Comparison of ENCODE assay signal across 8 cellular contexts in the genomic region with DNA sequence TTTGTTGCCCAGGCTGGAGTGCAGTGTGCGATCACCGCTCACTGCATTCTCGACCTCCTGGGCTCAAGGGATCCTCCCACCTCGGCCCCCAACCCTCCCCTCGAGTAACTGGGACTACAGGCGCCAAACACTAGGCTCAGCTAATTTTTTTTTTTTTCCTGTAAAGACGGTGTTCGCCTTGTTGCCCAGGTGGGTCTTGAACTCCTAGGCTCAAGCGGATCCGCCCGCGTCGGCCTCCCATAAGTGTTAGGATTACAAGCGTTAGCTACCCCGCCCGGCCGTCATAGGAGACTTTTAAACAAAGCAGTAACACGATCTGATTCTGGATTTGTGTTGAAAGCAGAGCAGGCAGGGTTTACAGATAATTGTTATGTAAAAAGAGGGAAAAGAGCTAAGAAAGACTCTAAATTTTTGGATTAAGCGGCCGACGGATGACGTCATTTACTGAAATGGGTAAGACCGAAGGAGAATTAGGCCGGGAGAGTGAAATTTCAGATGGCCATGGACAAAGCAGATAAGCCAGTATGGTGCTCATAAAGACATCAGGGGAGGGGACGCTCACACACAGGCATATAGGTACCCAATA. TPM values are rescaled to one million over a fixed set of nuclear protein-coding genes. Genes with fewer than 3 reads are reported as not detected.
DNase-seq lines count a peak whose midpoint lies in the region; ATAC-seq and TF ChIP-seq lines count a peak whose summit lies in the region.

No MANE protein-coding gene starts in this region.

- no peaks in the 10 kb centered on the region for H3K27me3 ChIP-seq in foreskin keratinocyte

- no peak for TF ChIP-seq CTCF in foreskin keratinocyte (conservative IDR thresholded peaks at IDR 0.05)

- intact Hi-C loops in Right ventricle myocardium inferior (cut with DNase I) (loop anchor here (2.0 to 10.0 kb wide), 4 partner anchors 34 to 775 kb away; partner anchors contain the start of genes ANP32B and TRMO), cardiac septum (cut with DNase I) (no loop called here)
- intact Hi-C loops in activated T-helper 1 cell treated with anti-CD3 and anti-CD28 coated beads, Interleukin-12 subunit alpha, Interleukin-12 subunit beta, Interleukin-2, Interleukin-4 antibody, amounts not matched to agents 30 ng/mL and 10 ng/mL and 1 ng/mL, durations not matched to agents 14 hours and 24 hours and 36 hours (cut with micrococcal nuclease): loop anchor here (1.0 to 10.0 kb wide), 5 partner anchors 221 to 1214 kb away; partner anchors contain the start of genes ZNF367 and ZNF510

- peaks cover 41% of the 10 kb centered on the region for H3K4me1 Mint-ChIP-seq in activated T-helper 1 cell treated with anti-CD3 and anti-CD28 coated beads, Interleukin-12 subunit alpha, Interleukin-12 subunit beta, Interleukin-2, Interleukin-4 antibody, amounts not matched to agents 30 ng/mL and 10 ng/mL and 1 ng/mL, durations not matched to agents 14 hours and 24 hours and 36 hours (ENCODE audit: low read depth)

- peaks cover 11% of the 10 kb centered on the region for H3K4me1 ChIP-seq in foreskin keratinocyte

- peak overlapping the region; percentile 94 for H3K4me3 Mint-ChIP-seq in activated T-helper 1 cell treated with anti-CD3 and anti-CD28 coated beads, Interleukin-12 subunit alpha, Interleukin-12 subunit beta, Interleukin-2, Interleukin-4 antibody, amounts not matched to agents 30 ng/mL and 10 ng/mL and 1 ng/mL, durations not matched to agents 14 hours and 24 hours and 36 hours

- peak overlapping the region; percentile 93 for H3K27ac ChIP-seq in foreskin keratinocyte

- peaks cover 16% of the 10 kb centered on the region for H3K36me3 Mint-ChIP-seq in activated T-helper 1 cell treated with anti-CD3 and anti-CD28 coated beads, Interleukin-12 subunit alpha, Interleukin-12 subunit beta, Interleukin-2, Interleukin-4 antibody, amounts not matched to agents 30 ng/mL and 10 ng/mL and 1 ng/mL, durations not matched to agents 14 hours and 24 hours and 36 hours (ENCODE audit: low read depth)

- peak; percentile 84 for DNase-seq in Right ventricle myocardium inferior (ENCODE audit: missing footprints)
- DNase-seq in cardiac septum (ENCODE audit: low spot score): no peak
- DNase-seq in NCI-H446 treated with DMSO at 0.1 percent for 48 hours (lab: John Stamatoyannopoulos, UW): peak; percentile 55
- peak; percentile 2 for DNase-seq in activated T-helper 1 cell treated with anti-CD3 and anti-CD28 coated beads, Interleukin-12 subunit alpha, Interleukin-12 subunit beta, Interleukin-2, Interleukin-4 antibody, amounts not matched to agents 30 ng/mL and 10 ng/mL and 1 ng/mL, durations not matched to agents 14 hours and 24 hours and 36 hours (ENCODE audit: low spot score)
- DNase-seq in foreskin keratinocyte: peak in 1 of 2 donors; percentile 84
- DNase-seq in occipital lobe (lab: John Stamatoyannopoulos, UW): peak; percentile 47

- H3K9me3 Mint-ChIP-seq in activated T-helper 1 cell treated with anti-CD3 and anti-CD28 coated beads, Interleukin-12 subunit alpha, Interleukin-12 subunit beta, Interleukin-2, Interleukin-4 antibody, amounts not matched to agents 30 ng/mL and 10 ng/mL and 1 ng/mL, durations not matched to agents 14 hours and 24 hours and 36 hours: no peaks in the 10 kb centered on the region

- peak overlapping the region; percentile 99 for H3K27ac Mint-ChIP-seq in activated T-helper 1 cell treated with anti-CD3 and anti-CD28 coated beads, Interleukin-12 subunit alpha, Interleukin-12 subunit beta, Interleukin-2, Interleukin-4 antibody, amounts not matched to agents 30 ng/mL and 10 ng/mL and 1 ng/mL, durations not matched to agents 14 hours and 24 hours and 36 hours

- H3K27me3 Mint-ChIP-seq in activated T-helper 1 cell treated with anti-CD3 and anti-CD28 coated beads, Interleukin-12 subunit alpha, Interleukin-12 subunit beta, Interleukin-2, Interleukin-4 antibody, amounts not matched to agents 30 ng/mL and 10 ng/mL and 1 ng/mL, durations not matched to agents 14 hours and 24 hours and 36 hours (ENCODE audit: insufficient read depth): no peaks in the 10 kb centered on the region

- ATAC-seq in Right ventricle myocardium inferior (peak; percentile 19), HG03025 (IDR thresholded peaks at IDR 0.05; ENCODE audit: low FRiP score, unreplicated experiment) (peak; percentile 8), foreskin keratinocyte (peak; percentile 4), esophagus mucosa (no peak)

RNA-seq across cellular contexts. Expression of gene TSTD2, which starts 0.7 kb away (rescaled TPM):
- total RNA-seq in Right ventricle myocardium inferior: 24.8 TPM
- 20.8 TPM for total RNA-seq in cardiac septum
- total RNA-seq in activated T-helper 1 cell treated with anti-CD3 and anti-CD28 coated beads, Interleukin-12 subunit alpha, Interleukin-12 subunit beta, Interleukin-2, Interleukin-4 antibody, amounts not matched to agents 30 ng/mL and 10 ng/mL and 1 ng/mL, durations not matched to agents 14 hours and 24 hours and 36 hours: 16.4 and 19.2 TPM in 2 replicates
- 11.1 and 11.7 TPM in 2 replicates for total RNA-seq in foreskin keratinocyte
- 5.7 and 5.8 TPM in 2 replicates for polyA plus RNA-seq in foreskin keratinocyte
- 43.0 TPM for total RNA-seq in occipital lobe
- 10.4 TPM for total RNA-seq in esophagus mucosa

RNA-seq across cellular contexts. Expression of gene NCBP1, which starts 1.1 kb away (rescaled TPM):
- total RNA-seq in Right ventricle myocardium inferior (20.0 TPM), cardiac septum (18.5 TPM), foreskin keratinocyte (38.5 and 40.9 TPM in 2 replicates), occipital lobe (64.3 TPM), esophagus mucosa (16.6 TPM)
- 43.2 and 50.5 TPM in 2 replicates for total RNA-seq in activated T-helper 1 cell treated with anti-CD3 and anti-CD28 coated beads, Interleukin-12 subunit alpha, Interleukin-12 subunit beta, Interleukin-2, Interleukin-4 antibody, amounts not matched to agents 30 ng/mL and 10 ng/mL and 1 ng/mL, durations not matched to agents 14 hours and 24 hours and 36 hours
- 18.3 and 20.2 TPM in 2 replicates for polyA plus RNA-seq in foreskin keratinocyte
